ENCODE assay signal across 19 cellular contexts in genomic region chr3:48217449-48217848, GRCh38. TPM values are rescaled to one million over a fixed set of nuclear protein-coding genes. Genes with fewer than 3 reads are reported as not detected.
DNase-seq lines count a peak whose midpoint lies in the region; ATAC-seq and TF ChIP-seq lines count a peak whose summit lies in the region.
"Had no signal": no experiment of that assay in that cellular context is flagged by ENCODE, and none has a peak within 500 bp of the region (broad histone marks: within the 10 kb centered on the region; RNA-seq: fewer than 3 reads in every experiment).

No MANE protein-coding gene starts in this region.

- POLR2A ChIA-PET in MCF 10A (lab: Yijun Ruan, JAX): no interaction called here
- POLR2A ChIA-PET in naive thymus-derived CD8-positive, alpha-beta T cell (lab: Charles Lee): no interaction called here

- H2AFZ ChIP-seq in mammary epithelial cell (ENCODE audit: low read depth, low read length): no peak overlapping the region

- no peak overlapping the region for H3K9ac ChIP-seq in mammary epithelial cell (ENCODE audit: insufficient read depth, low read length)
- H3K9ac ChIP-seq: BLaER1 treated with 17β-estradiol and CSF1 and Interleukin-3, amounts not matched to agents 10 nM and 100 nM had no signal

- peaks cover 7% of the 10 kb centered on the region for H3K36me3 Mint-ChIP-seq in MCF 10A (ENCODE audit: insufficient read depth, unreplicated experiment)
- no peaks in the 10 kb centered on the region for H3K36me3 Mint-ChIP-seq in naive thymus-derived CD8-positive, alpha-beta T cell
- H3K36me3 Mint-ChIP-seq: CD8-positive, alpha-beta memory T cell had no signal

- CTCF ChIA-PET in MCF 10A (lab: Yijun Ruan, JAX) (no interaction called here), mammary epithelial cell (lab: Charles Lee; ENCODE audit: low non-redundant PET) (no interaction called here)

- intact Hi-C loops in MCF 10A (cut with micrococcal nuclease): no loop called here
- intact Hi-C loops in mammary epithelial cell (cut with micrococcal nuclease): no loop called here
- intact Hi-C loops in adrenal gland (cut with DNase I): no loop called here

- DNase-seq in MCF 10A (ENCODE audit: unreplicated experiment) (peak; percentile 25), mammary epithelial cell (no peak), adrenal gland (peak in 6 of 7 donors; percentile 59 to 84 (median 78)), 8988T (no peak)
- no peak for DNase-seq in naive thymus-derived CD8-positive, alpha-beta T cell
- DNase-seq: CD8-positive, alpha-beta memory T cell; DMS53; EL; NCI-H1092; NCI-H1436 treated with DMSO at 0.1 percent for 48 hours; NCI-H2029; NCI-H2171; NCI-H446; NCI-H69; SJCRH30 had no signal

- H3K4me1 Mint-ChIP-seq in MCF 10A (ENCODE audit: insufficient read depth, unreplicated experiment): peaks cover 12% of the 10 kb centered on the region
- H3K4me1 Mint-ChIP-seq in naive thymus-derived CD8-positive, alpha-beta T cell: peaks cover 0 to 8% (median 0%) of the 10 kb centered on the region in 4 donors
- H3K4me1 Mint-ChIP-seq: CD8-positive, alpha-beta memory T cell had no signal

- H3K79me2 ChIP-seq in mammary epithelial cell (ENCODE audit: insufficient read depth, low read length): no peaks in the 10 kb centered on the region

- no peak for TF ChIP-seq POLR2A in adrenal gland (IDR thresholded peaks at IDR 0.05)

- no peaks in the 10 kb centered on the region for H3K27me3 Mint-ChIP-seq in MCF 10A (ENCODE audit: insufficient read depth, unreplicated experiment)
- no peaks in the 10 kb centered on the region for H3K27me3 Mint-ChIP-seq in naive thymus-derived CD8-positive, alpha-beta T cell

- ATAC-seq in naive thymus-derived CD8-positive, alpha-beta T cell: no peak
- ATAC-seq in GM21619 (IDR thresholded peaks at IDR 0.05; ENCODE audit: unreplicated experiment): no peak
- ATAC-seq: Panc1 had no signal

- no peaks in the 10 kb centered on the region for H3K9me3 Mint-ChIP-seq in MCF 10A (ENCODE audit: unreplicated experiment)
- H3K9me3 Mint-ChIP-seq in naive thymus-derived CD8-positive, alpha-beta T cell: no peaks in the 10 kb centered on the region
- H3K9me3 Mint-ChIP-seq: CD8-positive, alpha-beta memory T cell had no signal

- BruUV-seq in MCF 10A (replicated peaks; lab: Mats Ljungman, UMichigan): no TSS peak
- BruUV-seq in mammary epithelial cell (replicated peaks; lab: Mats Ljungman, UMichigan): no TSS peak

- in situ Hi-C loops in mammary epithelial cell (cut with MboI; ENCODE audit: low sequenced_read_pairs in 2 of 2): no loop called here

- H3K4me2 ChIP-seq in mammary epithelial cell (ENCODE audit: insufficient read depth, low read depth, low read length): no peak overlapping the region
- H3K4me2 ChIP-seq: BLaER1 treated with 17β-estradiol and CSF1 and Interleukin-3, amounts not matched to agents 10 nM and 100 nM had no signal

- H3K27me3 ChIP-seq in mammary epithelial cell (ENCODE audit: insufficient read depth, low read length) (no peaks in the 10 kb centered on the region), adrenal gland (no peaks in the 10 kb centered on the region), neutrophil (no peaks in the 10 kb centered on the region)
- H3K27me3 ChIP-seq: BLaER1 treated with 17β-estradiol and CSF1 and Interleukin-3, amounts not matched to agents 10 nM and 100 nM; SJCRH30 had no signal

- no peaks in the 10 kb centered on the region for H3K9me3 ChIP-seq in mammary epithelial cell (replicated peaks; ENCODE audit: insufficient read depth, low read length)
- H3K9me3 ChIP-seq in adrenal gland (replicated peaks in 1 of 3): no peaks in the 10 kb centered on the region
- H3K9me3 ChIP-seq in neutrophil: no peaks in the 10 kb centered on the region
- H3K9me3 ChIP-seq: BLaER1 treated with 17β-estradiol and CSF1 and Interleukin-3, amounts not matched to agents 10 nM and 100 nM; SJCRH30 had no signal

- no peak overlapping the region for H3K4me3 ChIP-seq in mammary epithelial cell (replicated peaks in 1 of 3; ENCODE audit: insufficient read depth in 1 of 3, low read depth in 2 of 3, low read length in 3 of 3)
- H3K4me3 ChIP-seq in adrenal gland: no peak overlapping the region
- peak overlapping the region; percentile 10 to 30 for H3K4me3 ChIP-seq in neutrophil (ENCODE audit: low read depth in 1 of 2, low read length in 1 of 2)
- H3K4me3 ChIP-seq: BLaER1 treated with 17β-estradiol and CSF1 and Interleukin-3, amounts not matched to agents 10 nM and 100 nM; SJCRH30 had no signal

- H3K27ac ChIP-seq in mammary epithelial cell (ENCODE audit: insufficient read depth, low read depth, low read length) (no peak overlapping the region), adrenal gland (peak overlapping the region in 1 of 5 donors; percentile 6), neutrophil (peak overlapping the region; percentile 97)
- H3K27ac ChIP-seq: BLaER1 treated with 17β-estradiol and CSF1 and Interleukin-3, amounts not matched to agents 10 nM and 100 nM; SJCRH30 had no signal

- TF ChIP-seq CTCF in MCF 10A (IDR thresholded peaks at IDR 0.05; ENCODE audit: unreplicated experiment) (no peak), mammary epithelial cell (conservative IDR thresholded peaks at IDR 0.05 in 1 of 2, IDR thresholded peaks at IDR 0.05 in 1 of 2; ENCODE audit: extremely low read depth in 1 of 2, insufficient read depth in 1 of 2, low read depth in 1 of 2, low read length in 2 of 2) (no peak), adrenal gland (IDR thresholded peaks at IDR 0.05) (peak in 1 of 6 experiments; percentile 9), neutrophil (IDR thresholded peaks at IDR 0.05) (no peak)

- H3K4me3 Mint-ChIP-seq in MCF 10A (ENCODE audit: unreplicated experiment): no peak overlapping the region
- H3K4me3 Mint-ChIP-seq in naive thymus-derived CD8-positive, alpha-beta T cell: no peak overlapping the region
- H3K4me3 Mint-ChIP-seq: CD8-positive, alpha-beta memory T cell had no signal

- no peaks in the 10 kb centered on the region for H3K36me3 ChIP-seq in mammary epithelial cell (ENCODE audit: insufficient read depth, low read length)
- no peaks in the 10 kb centered on the region for H3K36me3 ChIP-seq in adrenal gland (replicated peaks in 1 of 2)
- no peaks in the 10 kb centered on the region for H3K36me3 ChIP-seq in neutrophil
- H3K36me3 ChIP-seq: BLaER1 treated with 17β-estradiol and CSF1 and Interleukin-3, amounts not matched to agents 10 nM and 100 nM; SJCRH30 had no signal

- dilution Hi-C loops in mammary epithelial cell (cut with HindIII; ENCODE audit: low sequenced_read_pairs): no loop called here

- H3K4me1 ChIP-seq in mammary epithelial cell (ENCODE audit: insufficient read depth, low read length) (peaks cover 6% of the 10 kb centered on the region), adrenal gland (replicated peaks in 1 of 2) (peaks cover 30 to 36% of the 10 kb centered on the region in 2 donors), neutrophil (ENCODE audit: control insufficient read depth in 1 of 2, insufficient read depth in 1 of 2, low read depth in 1 of 2, low read length in 1 of 2) (peaks cover 74 to 75% of the 10 kb centered on the region in 2 experiments)

- no peak overlapping the region for H3K27ac Mint-ChIP-seq in MCF 10A (ENCODE audit: low read depth, unreplicated experiment)
- H3K27ac Mint-ChIP-seq in naive thymus-derived CD8-positive, alpha-beta T cell: no peak overlapping the region

- H4K20me1 ChIP-seq in mammary epithelial cell (ENCODE audit: insufficient read depth, low read length): no peaks in the 10 kb centered on the region
- H4K20me1 ChIP-seq: BLaER1 treated with 17β-estradiol and CSF1 and Interleukin-3, amounts not matched to agents 10 nM and 100 nM had no signal

- 94% methylated on average over 4 of the region's 4 CpGs for WGBS in mammary epithelial cell (ENCODE audit: low coverage, missing lambda C conversion rate)
- WGBS in adrenal gland, 4 donors: 53 to 71% (median 62%) methylated on average over 3 to 4 of the region's 4 CpGs

RNA-seq across cellular contexts. Expression of gene CAMP, which starts 5.8 kb away (rescaled TPM):
- total RNA-seq in MCF 10A (2022) (0.72 and 2.4 TPM in 2 replicates), mammary epithelial cell (1 to 10 TPM; 5.3 to 7.0 TPM), adrenal gland (not detected)
- polyA plus RNA-seq in mammary epithelial cell (7.7 TPM), adrenal gland (under 1 TPM in 2 of 3 donors, not detected in 1; 0.17 to 0.56 TPM)
- polyA minus RNA-seq in mammary epithelial cell: 4.4 TPM
- not detected for total RNA-seq in naive thymus-derived CD8-positive, alpha-beta T cell
- polyA plus RNA-seq in naive thymus-derived CD8-positive, alpha-beta T cell: not detected
- total RNA-seq: CD8-positive, alpha-beta memory T cell had no signal
- polyA plus RNA-seq: CD8-positive, alpha-beta memory T cell had no signal

RNA-seq across cellular contexts. Expression of gene ZNF589, which starts 23.5 kb away (rescaled TPM):
- total RNA-seq in MCF 10A (2022): 5.6 and 5.7 TPM in 2 replicates
- total RNA-seq in mammary epithelial cell: 1 to 10 TPM; 8.8 to 9.2 TPM
- 7.1 TPM for polyA plus RNA-seq in mammary epithelial cell
- polyA minus RNA-seq in mammary epithelial cell: 2.9 TPM
- 10 to 100 TPM in 7 of 8 donors, 1 to 10 TPM in 1; 8.7 to 30.9 (median 12.6) TPM for total RNA-seq in adrenal gland
- polyA plus RNA-seq in adrenal gland: 10 to 100 TPM in 2 of 3 donors, 1 to 10 TPM in 1; 4.1 to 22.5 (median 11.6) TPM
- 10 to 100 TPM; 37.6 to 39.2 TPM for total RNA-seq in naive thymus-derived CD8-positive, alpha-beta T cell
- 1 to 10 TPM; 4.7 to 9.7 (median 6.6) TPM for polyA plus RNA-seq in naive thymus-derived CD8-positive, alpha-beta T cell

RNA-seq across cellular contexts. Expression of gene CDC25A, which starts 29.2 kb away (rescaled TPM):
- total RNA-seq in MCF 10A (2022) (7.3 and 8.6 TPM in 2 replicates), mammary epithelial cell (10 to 100 TPM in 1 of 2 donors, 1 to 10 TPM in 1; 7.3 to 17.8 TPM), adrenal gland (1 to 10 TPM; 1.0 to 2.2 (median 1.3) TPM)
- polyA plus RNA-seq in mammary epithelial cell (16.3 TPM), adrenal gland (1 to 10 TPM in 1 of 3 donors, under 1 TPM in 2; 0.57 to 3.0 (median 0.64) TPM)
- polyA minus RNA-seq in mammary epithelial cell: 15.7 TPM
- not detected for total RNA-seq in naive thymus-derived CD8-positive, alpha-beta T cell
- polyA plus RNA-seq in naive thymus-derived CD8-positive, alpha-beta T cell: not detected
- polyA plus RNA-seq: CD8-positive, alpha-beta memory T cell had no signal

Comparison
In these comparisons a context has a peak if more than half of its experiments do, and no peak if none do; other contexts are left out.
1. DNase-seq: peak in MCF 10A (single experiment) and adrenal gland (6 of 7); none in mammary epithelial cell (single experiment), 8988T (single experiment) and naive thymus-derived CD8-positive, alpha-beta T cell (0 of 10).
2. H3K4me3 ChIP-seq: peak in neutrophil (2 of 2); none in mammary epithelial cell (0 of 3) and adrenal gland (0 of 4).